In the genomic region with DNA sequence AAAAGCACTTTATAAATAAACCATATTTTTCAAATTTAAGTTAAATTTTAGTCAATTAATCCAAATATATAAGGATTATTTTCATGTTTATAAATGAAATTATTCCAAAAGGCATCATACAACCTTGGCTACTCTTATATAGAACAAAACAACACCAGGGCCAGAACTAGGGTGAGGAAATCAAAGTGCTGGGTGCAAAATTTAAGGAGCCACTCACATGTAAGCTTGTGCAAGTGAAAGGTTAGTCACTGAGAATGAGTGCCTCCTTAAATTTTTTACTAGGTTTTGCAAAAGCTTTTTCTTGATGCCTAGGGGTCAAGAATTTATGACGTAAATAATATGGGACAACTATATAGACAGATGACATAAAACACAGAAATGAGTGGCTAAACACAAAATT, we compare ENCODE assay signal across 1 cellular context.
TF ChIP-seq lines count a peak whose summit lies in the region.

No MANE protein-coding gene starts in this region.

TF ChIP-seq in GM23338, 12 proteins besides CTCF, POLR2A, EP300 and RAD21 (continued from another document):
- TF ChIP-seq, protein P1, sequence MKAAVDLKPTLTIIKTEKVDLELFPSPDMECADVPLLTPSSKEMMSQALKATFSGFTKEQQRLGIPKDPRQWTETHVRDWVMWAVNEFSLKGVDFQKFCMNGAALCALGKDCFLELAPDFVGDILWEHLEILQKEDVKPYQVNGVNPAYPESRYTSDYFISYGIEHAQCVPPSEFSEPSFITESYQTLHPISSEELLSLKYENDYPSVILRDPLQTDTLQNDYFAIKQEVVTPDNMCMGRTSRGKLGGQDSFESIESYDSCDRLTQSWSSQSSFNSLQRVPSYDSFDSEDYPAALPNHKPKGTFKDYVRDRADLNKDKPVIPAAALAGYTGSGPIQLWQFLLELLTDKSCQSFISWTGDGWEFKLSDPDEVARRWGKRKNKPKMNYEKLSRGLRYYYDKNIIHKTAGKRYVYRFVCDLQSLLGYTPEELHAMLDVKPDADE (IDR thresholded peaks at IDR 0.05), result no peak
- TF ChIP-seq JUNB (IDR thresholded peaks at IDR 0.05; ENCODE audit: unreplicated experiment) (no peak), CREB1 (CRISPR knock-in tag; IDR thresholded peaks at IDR 0.05; ENCODE audit: low read depth) (no peak), ZNF114 (CRISPR knock-in tag; IDR thresholded peaks at IDR 0.05) (no peak), EZH2phosphoT487 (IDR thresholded peaks at IDR 0.05; ENCODE audit: unreplicated experiment) (no peak)
